In genomic region chr11:69825037-69825834, GRCh38 we compare ENCODE assay signal across 3 cellular contexts.
TF ChIP-seq lines count a peak whose summit lies in the region.

No MANE protein-coding gene starts in this region.

TF ChIP-seq in A549, 52 proteins besides CTCF, POLR2A, EP300 and RAD21:
- no peak for TF ChIP-seq HEYL (CRISPR knock-in tag; IDR thresholded peaks at IDR 0.05)
- no peak for TF ChIP-seq ATOH8 (CRISPR knock-in tag; IDR thresholded peaks at IDR 0.05; ENCODE audit: low read depth)
- TF ChIP-seq CBX8 (IDR thresholded peaks at IDR 0.05): no peak
- TF ChIP-seq, protein P1, sequence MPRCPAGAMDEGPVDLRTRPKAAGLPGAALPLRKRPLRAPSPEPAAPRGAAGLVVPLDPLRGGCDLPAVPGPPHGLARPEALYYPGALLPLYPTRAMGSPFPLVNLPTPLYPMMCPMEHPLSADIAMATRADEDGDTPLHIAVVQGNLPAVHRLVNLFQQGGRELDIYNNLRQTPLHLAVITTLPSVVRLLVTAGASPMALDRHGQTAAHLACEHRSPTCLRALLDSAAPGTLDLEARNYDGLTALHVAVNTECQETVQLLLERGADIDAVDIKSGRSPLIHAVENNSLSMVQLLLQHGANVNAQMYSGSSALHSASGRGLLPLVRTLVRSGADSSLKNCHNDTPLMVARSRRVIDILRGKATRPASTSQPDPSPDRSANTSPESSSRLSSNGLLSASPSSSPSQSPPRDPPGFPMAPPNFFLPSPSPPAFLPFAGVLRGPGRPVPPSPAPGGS (IDR thresholded peaks at IDR 0.05): no peak
- no peak for TF ChIP-seq POLR2AphosphoS2 (conservative IDR thresholded peaks at IDR 0.05; ENCODE audit: low read length)
- TF ChIP-seq NR3C1 (IDR thresholded peaks at IDR 0.05): no peak
- TF ChIP-seq JUN (IDR thresholded peaks at IDR 0.05): no peak
- no peak for TF ChIP-seq RARB (CRISPR knock-in tag; IDR thresholded peaks at IDR 0.05)
- TF ChIP-seq HMGXB4 (CRISPR knock-in tag; IDR thresholded peaks at IDR 0.05; ENCODE audit: borderline replicate concordance): no peak
- no peak for TF ChIP-seq HES2 (IDR thresholded peaks at IDR 0.05)
- TF ChIP-seq, protein P2, sequence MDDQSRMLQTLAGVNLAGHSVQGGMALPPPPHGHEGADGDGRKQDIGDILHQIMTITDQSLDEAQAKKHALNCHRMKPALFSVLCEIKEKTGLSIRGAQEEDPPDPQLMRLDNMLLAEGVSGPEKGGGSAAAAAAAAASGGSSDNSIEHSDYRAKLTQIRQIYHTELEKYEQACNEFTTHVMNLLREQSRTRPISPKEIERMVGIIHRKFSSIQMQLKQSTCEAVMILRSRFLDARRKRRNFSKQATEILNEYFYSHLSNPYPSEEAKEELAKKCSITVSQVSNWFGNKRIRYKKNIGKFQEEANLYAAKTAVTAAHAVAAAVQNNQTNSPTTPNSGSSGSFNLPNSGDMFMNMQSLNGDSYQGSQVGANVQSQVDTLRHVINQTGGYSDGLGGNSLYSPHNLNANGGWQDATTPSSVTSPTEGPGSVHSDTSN (IDR thresholded peaks at IDR 0.05): no peak
- TF ChIP-seq NFE2L2 (conservative IDR thresholded peaks at IDR 0.05; ENCODE audit: low read length): no peak
- no peak for TF ChIP-seq NPAS2 (CRISPR knock-in tag; IDR thresholded peaks at IDR 0.05; ENCODE audit: borderline replicate concordance)
- no peak for TF ChIP-seq RCOR1 (IDR thresholded peaks at IDR 0.05; ENCODE audit: low read depth, low read length)
- TF ChIP-seq, protein P3, sequence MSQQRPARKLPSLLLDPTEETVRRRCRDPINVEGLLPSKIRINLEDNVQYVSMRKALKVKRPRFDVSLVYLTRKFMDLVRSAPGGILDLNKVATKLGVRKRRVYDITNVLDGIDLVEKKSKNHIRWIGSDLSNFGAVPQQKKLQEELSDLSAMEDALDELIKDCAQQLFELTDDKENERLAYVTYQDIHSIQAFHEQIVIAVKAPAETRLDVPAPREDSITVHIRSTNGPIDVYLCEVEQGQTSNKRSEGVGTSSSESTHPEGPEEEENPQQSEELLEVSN (IDR thresholded peaks at IDR 0.05; ENCODE audit: borderline replicate concordance, low read depth): no peak
- TF ChIP-seq HDAC2 (IDR thresholded peaks at IDR 0.05): no peak
- TF ChIP-seq FOXS1 (CRISPR knock-in tag; IDR thresholded peaks at IDR 0.05): no peak

TF ChIP-seq in HCT116, 20 proteins besides CTCF, POLR2A, EP300 and RAD21:
- TF ChIP-seq SIN3A (IDR thresholded peaks at IDR 0.05; ENCODE audit: low read depth): no peak
- TF ChIP-seq CBX3 (IDR thresholded peaks at IDR 0.05; ENCODE audit: low read depth): no peak; the same call in none of the 2 replicates
- TF ChIP-seq SP1 (IDR thresholded peaks at IDR 0.05; ENCODE audit: low read depth): peak; percentile 75
- no peak; the same call in 1 of the 2 replicates for TF ChIP-seq JUND (IDR thresholded peaks at IDR 0.05)
- TF ChIP-seq ATF3 (IDR thresholded peaks at IDR 0.05): no peak
- TF ChIP-seq MAX (IDR thresholded peaks at IDR 0.05): peak; percentile 76
- no peak for TF ChIP-seq EGR1 (IDR thresholded peaks at IDR 0.05; ENCODE audit: low read depth)
- no peak for TF ChIP-seq EZH2 (IDR thresholded peaks at IDR 0.05)
- no peak for TF ChIP-seq ZFX (IDR thresholded peaks at IDR 0.05)
- peak; percentile 38 for TF ChIP-seq POLR2AphosphoS5 (IDR thresholded peaks at IDR 0.05; ENCODE audit: low read depth, low read length)
- no peak for TF ChIP-seq ZNF274 (IDR thresholded peaks at IDR 0.05; ENCODE audit: low read depth, low read length)
- TF ChIP-seq EZH2phosphoT487 (IDR thresholded peaks at IDR 0.05; ENCODE audit: borderline replicate concordance): no peak
- no peak for TF ChIP-seq YY1 (IDR thresholded peaks at IDR 0.05; ENCODE audit: extremely low read depth, insufficient replicate concordance, low read depth, low read length)
- TF ChIP-seq TCF7L2 (IDR thresholded peaks at IDR 0.05; ENCODE audit: borderline replicate concordance, extremely low read depth, insufficient read depth, insufficient read length): peak; percentile 96
- TF ChIP-seq, protein P4, sequence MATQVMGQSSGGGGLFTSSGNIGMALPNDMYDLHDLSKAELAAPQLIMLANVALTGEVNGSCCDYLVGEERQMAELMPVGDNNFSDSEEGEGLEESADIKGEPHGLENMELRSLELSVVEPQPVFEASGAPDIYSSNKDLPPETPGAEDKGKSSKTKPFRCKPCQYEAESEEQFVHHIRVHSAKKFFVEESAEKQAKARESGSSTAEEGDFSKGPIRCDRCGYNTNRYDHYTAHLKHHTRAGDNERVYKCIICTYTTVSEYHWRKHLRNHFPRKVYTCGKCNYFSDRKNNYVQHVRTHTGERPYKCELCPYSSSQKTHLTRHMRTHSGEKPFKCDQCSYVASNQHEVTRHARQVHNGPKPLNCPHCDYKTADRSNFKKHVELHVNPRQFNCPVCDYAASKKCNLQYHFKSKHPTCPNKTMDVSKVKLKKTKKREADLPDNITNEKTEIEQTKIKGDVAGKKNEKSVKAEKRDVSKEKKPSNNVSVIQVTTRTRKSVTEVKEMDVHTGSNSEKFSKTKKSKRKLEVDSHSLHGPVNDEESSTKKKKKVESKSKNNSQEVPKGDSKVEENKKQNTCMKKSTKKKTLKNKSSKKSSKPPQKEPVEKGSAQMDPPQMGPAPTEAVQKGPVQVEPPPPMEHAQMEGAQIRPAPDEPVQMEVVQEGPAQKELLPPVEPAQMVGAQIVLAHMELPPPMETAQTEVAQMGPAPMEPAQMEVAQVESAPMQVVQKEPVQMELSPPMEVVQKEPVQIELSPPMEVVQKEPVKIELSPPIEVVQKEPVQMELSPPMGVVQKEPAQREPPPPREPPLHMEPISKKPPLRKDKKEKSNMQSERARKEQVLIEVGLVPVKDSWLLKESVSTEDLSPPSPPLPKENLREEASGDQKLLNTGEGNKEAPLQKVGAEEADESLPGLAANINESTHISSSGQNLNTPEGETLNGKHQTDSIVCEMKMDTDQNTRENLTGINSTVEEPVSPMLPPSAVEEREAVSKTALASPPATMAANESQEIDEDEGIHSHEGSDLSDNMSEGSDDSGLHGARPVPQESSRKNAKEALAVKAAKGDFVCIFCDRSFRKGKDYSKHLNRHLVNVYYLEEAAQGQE (IDR thresholded peaks at IDR 0.05; ENCODE audit: low read depth): no peak
- TF ChIP-seq ELF1 (IDR thresholded peaks at IDR 0.05; ENCODE audit: borderline replicate concordance, low read depth): no peak
- TF ChIP-seq SRF (IDR thresholded peaks at IDR 0.05; ENCODE audit: low read depth): no peak
- peak; percentile 44 for TF ChIP-seq ZBTB33 (IDR thresholded peaks at IDR 0.05; ENCODE audit: extremely low read depth, insufficient replicate concordance, low read length)
- TF ChIP-seq CEBPB (IDR thresholded peaks at IDR 0.05; ENCODE audit: low read depth): no peak
- peak; percentile 36 for TF ChIP-seq FOSL1 (IDR thresholded peaks at IDR 0.05; ENCODE audit: low read depth)
TF ChIP-seq in HCT116: peak in this region for 6.

TF ChIP-seq in HepG2, 621 proteins besides CTCF, POLR2A, EP300 and RAD21:
- TF ChIP-seq ZNF333 (CRISPR knock-in tag; IDR thresholded peaks at IDR 0.05; ENCODE audit: borderline replicate concordance) (no peak), FOSL2 (CRISPR knock-in tag; IDR thresholded peaks at IDR 0.05) (0 out of 2 replicates have a peak, but pooled peaks have one; percentile 18), HDAC2 (CRISPR knock-in tag; IDR thresholded peaks at IDR 0.05) (no peak), MXD1 (CRISPR knock-in tag; IDR thresholded peaks at IDR 0.05) (0 out of 2 replicates have a peak, but pooled peaks have one; percentile 24), ZNF367 (CRISPR knock-in tag; IDR thresholded peaks at IDR 0.05; ENCODE audit: borderline replicate concordance) (no peak), ZBTB39 (CRISPR knock-in tag; IDR thresholded peaks at IDR 0.05) (no peak), ARID3A (IDR thresholded peaks at IDR 0.05; ENCODE audit: low read depth, low read length) (no peak)
